Comparison of ENCODE assay signal across 8 cellular contexts in the genomic region with DNA sequence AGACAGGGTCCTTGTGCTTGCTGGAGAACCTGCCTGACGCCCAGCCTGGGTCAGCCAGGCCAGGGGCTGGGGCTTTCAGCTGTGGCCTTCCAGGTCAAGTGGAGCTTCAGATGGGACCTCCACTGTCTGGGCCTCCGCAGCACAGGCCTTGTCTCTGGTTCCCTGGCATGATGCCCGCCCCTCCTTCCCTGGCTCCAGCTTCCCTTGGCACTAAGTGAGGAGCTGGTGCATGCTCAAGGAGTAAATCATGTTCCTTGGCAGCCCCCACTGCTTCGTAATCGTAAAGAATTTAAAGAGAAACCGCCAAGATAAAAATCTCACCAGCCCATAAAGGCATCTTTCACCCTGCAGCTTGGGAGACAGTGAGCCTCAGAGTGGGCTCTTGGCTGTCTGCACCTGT. TPM values are rescaled to one million over a fixed set of nuclear protein-coding genes. Genes with fewer than 3 reads are reported as not detected.
DNase-seq lines count a peak whose midpoint lies in the region; ATAC-seq and TF ChIP-seq lines count a peak whose summit lies in the region.

No MANE protein-coding gene starts in this region.

- POLR2A ChIA-PET in Panc1 (lab: Charles Lee), result interaction anchor here (1.1 kb wide), 1 partner anchor 9 kb away, joined by 3 read pairs; no protein-coding TSS in a partner anchor
- POLR2A ChIA-PET in activated CD4-positive, alpha-beta T cell treated with anti-CD3 and anti-CD28 coated beads, Interleukin-2, amount 10 ng/mL, durations not matched to agents 7 days and 5 days (lab: Charles Lee), result no interaction called here

- CTCF ChIA-PET in Panc1 (lab: Charles Lee) (no interaction called here), Calu3 (lab: Charles Lee) (no interaction called here)
- CTCF ChIA-PET in activated CD4-positive, alpha-beta T cell treated with anti-CD3 and anti-CD28 coated beads, Interleukin-2, amount 10 ng/mL, durations not matched to agents 7 days and 5 days (lab: Charles Lee), result interaction anchor here (0.6 to 1.4 kb wide), 3 partner anchors 14 to 250 kb away, joined by 3 to 5 read pairs (median 3); no protein-coding TSS in a partner anchor

- ATAC-seq in Panc1, result peak; percentile 68

- H3K4me1 ChIP-seq in Panc1 (ENCODE audit: control insufficient read depth, insufficient read depth, low read length) (peaks cover 97% of the 10 kb centered on the region), parathyroid adenoma (no peaks in the 10 kb centered on the region)

- TF ChIP-seq CTCF in Panc1 (IDR thresholded peaks at IDR 0.05) (no peak), parathyroid adenoma (IDR thresholded peaks at IDR 0.05) (no peak), Calu3 (IDR thresholded peaks at IDR 0.05; ENCODE audit: unreplicated experiment) (no peak), GM20000 (IDR thresholded peaks at IDR 0.05; ENCODE audit: extremely low read depth, missing control alignments) (no peak)

- no peak overlapping the region for H3K27ac Mint-ChIP-seq in Calu3 (ENCODE audit: unreplicated experiment)
- no peak overlapping the region for H3K27ac Mint-ChIP-seq in activated CD4-positive, alpha-beta T cell treated with anti-CD3 and anti-CD28 coated beads, Interleukin-2, amount 10 ng/mL, durations not matched to agents 7 days and 5 days

- H3K9me3 ChIP-seq in Panc1 (ENCODE audit: control insufficient read depth, insufficient read depth, low read depth, low read length) (no peaks in the 10 kb centered on the region), parathyroid adenoma (ENCODE audit: control insufficient read depth, low read length) (no peaks in the 10 kb centered on the region)

- no peaks in the 10 kb centered on the region for H3K9me3 Mint-ChIP-seq in Calu3 (ENCODE audit: low read depth, unreplicated experiment)
- H3K9me3 Mint-ChIP-seq in activated CD4-positive, alpha-beta T cell treated with anti-CD3 and anti-CD28 coated beads, Interleukin-2, amount 10 ng/mL, durations not matched to agents 7 days and 5 days, result no peaks in the 10 kb centered on the region

- intact Hi-C loops in Panc1 (cut with micrococcal nuclease; ENCODE audit: unreplicated experiment), result no loop called here
- intact Hi-C loops in Calu3 (cut with micrococcal nuclease; ENCODE audit: unreplicated experiment), result no loop called here

- in situ Hi-C loops in Panc1 (cut with HindIII; ENCODE audit: low pct_unique_long_range_greater_than_20kb, low sequenced_read_pairs), result no loop called here

- peaks cover 2% of the 10 kb centered on the region for H3K4me1 Mint-ChIP-seq in Calu3 (ENCODE audit: low read depth, unreplicated experiment)
- no peaks in the 10 kb centered on the region for H3K4me1 Mint-ChIP-seq in activated CD4-positive, alpha-beta T cell treated with anti-CD3 and anti-CD28 coated beads, Interleukin-2, amount 10 ng/mL, durations not matched to agents 7 days and 5 days

- DNase-seq in AG08396 (ENCODE audit: low spot score) (peak; percentile 94), Panc1 (ENCODE audit: low read depth, low spot score) (no peak), fibroblast of peridontal ligament (ENCODE audit: extremely low read depth) (peak; percentile 96), Calu3 (no peak), activated gamma-delta T cell (lab: John Stamatoyannopoulos, UW) (no peak), GM20000 (ENCODE audit: low spot score) (no peak)
- DNase-seq in activated CD4-positive, alpha-beta T cell treated with anti-CD3 and anti-CD28 coated beads, Interleukin-2, amount 10 ng/mL, durations not matched to agents 7 days and 5 days, result no peak

- no peaks in the 10 kb centered on the region for H3K36me3 ChIP-seq in Panc1 (ENCODE audit: control insufficient read depth, insufficient read depth, low read length)
- H3K36me3 ChIP-seq in parathyroid adenoma (ENCODE audit: control insufficient read depth, insufficient read depth, low read length), result no peaks in the 10 kb centered on the region

- H3K36me3 Mint-ChIP-seq in Calu3 (ENCODE audit: insufficient read depth, unreplicated experiment), result no peaks in the 10 kb centered on the region
- H3K36me3 Mint-ChIP-seq in activated CD4-positive, alpha-beta T cell treated with anti-CD3 and anti-CD28 coated beads, Interleukin-2, amount 10 ng/mL, durations not matched to agents 7 days and 5 days (ENCODE audit: low read depth), result no peaks in the 10 kb centered on the region

- H3K4me2 ChIP-seq in parathyroid adenoma (ENCODE audit: low read length), result no peak overlapping the region

- no TSS peak for BruUV-seq in Panc1 (replicated peaks; lab: Mats Ljungman, UMichigan)
- no TSS peak for BruUV-seq in Calu3 (replicated peaks; lab: Mats Ljungman, UMichigan)

- H3K4me3 Mint-ChIP-seq in Calu3 (ENCODE audit: low read depth, unreplicated experiment), result no peak overlapping the region
- H3K4me3 Mint-ChIP-seq in activated CD4-positive, alpha-beta T cell treated with anti-CD3 and anti-CD28 coated beads, Interleukin-2, amount 10 ng/mL, durations not matched to agents 7 days and 5 days, result no peak overlapping the region

- H2AFZ ChIP-seq in parathyroid adenoma, result no peak overlapping the region

- H3K27me3 Mint-ChIP-seq in Calu3 (ENCODE audit: unreplicated experiment), result no peaks in the 10 kb centered on the region
- H3K27me3 Mint-ChIP-seq in activated CD4-positive, alpha-beta T cell treated with anti-CD3 and anti-CD28 coated beads, Interleukin-2, amount 10 ng/mL, durations not matched to agents 7 days and 5 days, result no peaks in the 10 kb centered on the region

- no peaks in the 10 kb centered on the region for H3K79me2 ChIP-seq in parathyroid adenoma

- H3K4me3 ChIP-seq in Panc1 (ENCODE audit: low read depth in 2 of 2, low read length in 2 of 2) (no peak overlapping the region), parathyroid adenoma (ENCODE audit: low read depth, low read length) (no peak overlapping the region)

- H3K27me3 ChIP-seq in Panc1 (ENCODE audit: control insufficient read depth, insufficient read depth, low read length) (no peaks in the 10 kb centered on the region), parathyroid adenoma (ENCODE audit: control insufficient read depth, insufficient read depth, low read length) (no peaks in the 10 kb centered on the region)

- H3K27ac ChIP-seq in Panc1 (ENCODE audit: low read length) (peak overlapping the region; percentile 96), parathyroid adenoma (peak overlapping the region; percentile 60)

- H3K9ac ChIP-seq in parathyroid adenoma, result no peak overlapping the region

RNA-seq across cellular contexts. Expression of gene SEMA3F, which starts 8.9 kb away (rescaled TPM):
- total RNA-seq in Panc1 (2021; ENCODE audit: unreplicated experiment) (69.6 TPM), Calu3 (2022) (1.6 and 1.7 TPM in 2 replicates)
- polyA plus RNA-seq in Panc1 (2012; ENCODE audit: insufficient read length), result 104 TPM
- total RNA-seq in activated CD4-positive, alpha-beta T cell treated with anti-CD3 and anti-CD28 coated beads, Interleukin-2, amount 10 ng/mL, durations not matched to agents 7 days and 5 days, result not detected

RNA-seq across cellular contexts. Expression of gene GNAT1, which starts 27.4 kb away (rescaled TPM):
- total RNA-seq in Panc1 (2021; ENCODE audit: unreplicated experiment) (not detected), Calu3 (2022) (not detected in 2 replicates)
- polyA plus RNA-seq in Panc1 (2012; ENCODE audit: insufficient read length), result not detected
- total RNA-seq in activated CD4-positive, alpha-beta T cell treated with anti-CD3 and anti-CD28 coated beads, Interleukin-2, amount 10 ng/mL, durations not matched to agents 7 days and 5 days, result not detected

RNA-seq across cellular contexts. Expression of gene SLC38A3, which starts 41.0 kb away (rescaled TPM):
- total RNA-seq in Panc1 (2021; ENCODE audit: unreplicated experiment) (6.0 TPM), Calu3 (2022) (not detected in 2 replicates)
- 10.6 TPM for polyA plus RNA-seq in Panc1 (2012; ENCODE audit: insufficient read length)
- not detected for total RNA-seq in activated CD4-positive, alpha-beta T cell treated with anti-CD3 and anti-CD28 coated beads, Interleukin-2, amount 10 ng/mL, durations not matched to agents 7 days and 5 days

Comparison
In these comparisons a context has a peak if more than half of its experiments do, and no peak if none do; other contexts are left out.
1. DNase-seq: peak in AG08396 (single experiment) and fibroblast of peridontal ligament (single experiment); none in Panc1 (single experiment), Calu3 (single experiment), activated gamma-delta T cell (single experiment), GM20000 (single experiment) and activated CD4-positive, alpha-beta T cell treated with anti-CD3 and anti-CD28 coated beads, Interleukin-2, amount 10 ng/mL, durations not matched to agents 7 days and 5 days (single experiment).
2. RNA of gene SEMA3F, which starts 8.9 kb away (total RNA-seq): 69.6 TPM in Panc1 (single experiment); 1.6 to 1.7 TPM in Calu3 and not detected in activated CD4-positive, alpha-beta T cell treated with anti-CD3 and anti-CD28 coated beads, Interleukin-2, amount 10 ng/mL, durations not matched to agents 7 days and 5 days; every median in the first group is over 10 times any median in the second.